Comparison of ENCODE assay signal across 8 cellular contexts in genomic region chr1:198253668-198254067, GRCh38.
DNase-seq lines count a peak whose midpoint lies in the region; ATAC-seq and TF ChIP-seq lines count a peak whose summit lies in the region.

No MANE protein-coding gene starts in this region.

- H3K27ac ChIP-seq in adrenal gland = peak overlapping the region in 3 of 5 donors; percentile 37 to 54 (median 44)
- peak overlapping the region; percentile 56 for H3K27ac ChIP-seq in osteoblast (ENCODE audit: low read depth, low read length)
- no peak overlapping the region for H3K27ac ChIP-seq in hepatocyte

- no peak overlapping the region for H3K4me3 ChIP-seq in adrenal gland
- H3K4me3 ChIP-seq in osteoblast (ENCODE audit: insufficient read depth, low read length) = no peak overlapping the region
- H3K4me3 ChIP-seq in hepatocyte = no peak overlapping the region

- H2AFZ ChIP-seq in osteoblast (ENCODE audit: low read length) (no peak overlapping the region), hepatocyte (no peak overlapping the region)

- H3K4me1 ChIP-seq in adrenal gland (replicated peaks in 1 of 2) = peaks cover 5 to 27% of the 10 kb centered on the region in 2 donors
- peaks cover 56% of the 10 kb centered on the region for H3K4me1 ChIP-seq in osteoblast (ENCODE audit: insufficient read depth, low read length)
- H3K4me1 ChIP-seq in hepatocyte (ENCODE audit: insufficient read depth) = no peaks in the 10 kb centered on the region

- DNase-seq in GM13977 (ENCODE audit: low spot score) (peak; percentile 51), adrenal gland (peak; percentile 38 to 65 (median 46)), osteoblast (ENCODE audit: insufficient read length, low spot score, missing footprints) (no peak), NCI-H1436 (lab: John Stamatoyannopoulos, UW) (no peak), NCI-H774 (lab: John Stamatoyannopoulos, UW) (no peak), hepatocyte (ENCODE audit: low spot score) (no peak)

- intact Hi-C loops in adrenal gland (cut with DNase I) = no loop called here

- H3K36me3 ChIP-seq in adrenal gland (replicated peaks in 1 of 2) (no peaks in the 10 kb centered on the region), osteoblast (ENCODE audit: insufficient read depth, low read length) (peaks cover 8% of the 10 kb centered on the region), hepatocyte (replicated peaks; ENCODE audit: insufficient read depth, low read depth) (no peaks in the 10 kb centered on the region)

- H3K27me3 ChIP-seq in adrenal gland (no peaks in the 10 kb centered on the region), osteoblast (ENCODE audit: insufficient read depth, low read length) (no peaks in the 10 kb centered on the region), hepatocyte (no peaks in the 10 kb centered on the region)

- H3K79me2 ChIP-seq in osteoblast (ENCODE audit: insufficient read depth, low read length) (peaks cover 48% of the 10 kb centered on the region), hepatocyte (peaks cover 28% of the 10 kb centered on the region)

- 12 to 19% (median 16%) methylated on average over 1 of the region's 1 CpG for WGBS in adrenal gland, 4 donors
- WGBS in hepatocyte (ENCODE audit: low lambda C conversion rate, missing lambda C conversion rate) = 82% methylated on average over 1 of the region's 1 CpG

- TF ChIP-seq CTCF in GM13977 (IDR thresholded peaks at IDR 0.05; ENCODE audit: extremely low read depth, insufficient read depth, missing control alignments) (no peak), adrenal gland (IDR thresholded peaks at IDR 0.05) (no peak), osteoblast (IDR thresholded peaks at IDR 0.05; ENCODE audit: extremely low read depth, low read depth, low read length) (no peak), hepatocyte (IDR thresholded peaks at IDR 0.05; ENCODE audit: poor library complexity) (no peak)

- no peaks in the 10 kb centered on the region for H3K9me3 ChIP-seq in adrenal gland (replicated peaks in 1 of 3)
- no peaks in the 10 kb centered on the region for H3K9me3 ChIP-seq in osteoblast (ENCODE audit: low read depth, low read length)
- H3K9me3 ChIP-seq in hepatocyte (ENCODE audit: low read depth) = no peaks in the 10 kb centered on the region

- H3K9me2 ChIP-seq in hepatocyte (replicated peaks; ENCODE audit: insufficient read depth) = no peaks in the 10 kb centered on the region

- H3K4me2 ChIP-seq in osteoblast (ENCODE audit: insufficient read depth, low read length) (peak overlapping the region; percentile 48), hepatocyte (no peak overlapping the region)

- TF ChIP-seq POLR2A in adrenal gland (IDR thresholded peaks at IDR 0.05) = no peak

- in situ Hi-C loops in GM13977 (cut with MboI; ENCODE audit: low pct_unique_long_range_greater_than_20kb, low sequenced_read_pairs, unreplicated experiment) = no loop called here

- H4K20me1 ChIP-seq in osteoblast (ENCODE audit: insufficient read depth, low read length) (no peaks in the 10 kb centered on the region), hepatocyte (ENCODE audit: insufficient read depth, poor library complexity, severe bottlenecking) (no peaks in the 10 kb centered on the region)

- ATAC-seq in GM21526 (IDR thresholded peaks at IDR 0.05; ENCODE audit: low FRiP score, unreplicated experiment) (peak; percentile 98), HG03575 (IDR thresholded peaks at IDR 0.05; ENCODE audit: extremely low read depth, insufficient number of reproducible peaks, low FRiP score, unreplicated experiment) (peak; percentile 98)

Comparison
In these comparisons a context has a peak if more than half of its experiments do, and no peak if none do; other contexts are left out.
1. DNase-seq: peak in GM13977 (single experiment) and adrenal gland (7 of 7); none in osteoblast (single experiment), NCI-H1436 (single experiment), NCI-H774 (single experiment) and hepatocyte (single experiment).